In the genomic region with DNA sequence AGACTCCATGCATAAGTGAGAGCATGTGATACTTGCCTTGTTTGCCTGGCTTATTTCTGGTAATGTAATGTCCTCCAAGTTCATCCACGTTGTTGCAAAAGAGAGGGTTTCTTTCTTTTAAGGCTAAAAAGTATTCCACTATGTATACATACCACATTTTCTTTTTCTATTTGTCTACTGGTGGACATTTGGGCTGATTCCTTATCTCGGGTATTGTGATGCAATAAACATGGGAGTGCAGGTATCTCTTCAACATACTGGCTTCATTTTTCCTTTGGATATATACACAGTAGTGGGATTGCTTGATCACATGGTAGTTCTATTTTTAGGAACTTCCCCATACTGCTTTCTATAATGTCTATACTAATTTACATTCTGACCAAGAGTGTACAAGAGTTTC, we compare ENCODE assay signal across 1 cellular context.
TF ChIP-seq lines count a peak whose summit lies in the region.

No MANE protein-coding gene starts in this region.

TF ChIP-seq in K562, 482 proteins besides CTCF, POLR2A, EP300 and RAD21 (continued from another document):
- TF ChIP-seq, protein P1, sequence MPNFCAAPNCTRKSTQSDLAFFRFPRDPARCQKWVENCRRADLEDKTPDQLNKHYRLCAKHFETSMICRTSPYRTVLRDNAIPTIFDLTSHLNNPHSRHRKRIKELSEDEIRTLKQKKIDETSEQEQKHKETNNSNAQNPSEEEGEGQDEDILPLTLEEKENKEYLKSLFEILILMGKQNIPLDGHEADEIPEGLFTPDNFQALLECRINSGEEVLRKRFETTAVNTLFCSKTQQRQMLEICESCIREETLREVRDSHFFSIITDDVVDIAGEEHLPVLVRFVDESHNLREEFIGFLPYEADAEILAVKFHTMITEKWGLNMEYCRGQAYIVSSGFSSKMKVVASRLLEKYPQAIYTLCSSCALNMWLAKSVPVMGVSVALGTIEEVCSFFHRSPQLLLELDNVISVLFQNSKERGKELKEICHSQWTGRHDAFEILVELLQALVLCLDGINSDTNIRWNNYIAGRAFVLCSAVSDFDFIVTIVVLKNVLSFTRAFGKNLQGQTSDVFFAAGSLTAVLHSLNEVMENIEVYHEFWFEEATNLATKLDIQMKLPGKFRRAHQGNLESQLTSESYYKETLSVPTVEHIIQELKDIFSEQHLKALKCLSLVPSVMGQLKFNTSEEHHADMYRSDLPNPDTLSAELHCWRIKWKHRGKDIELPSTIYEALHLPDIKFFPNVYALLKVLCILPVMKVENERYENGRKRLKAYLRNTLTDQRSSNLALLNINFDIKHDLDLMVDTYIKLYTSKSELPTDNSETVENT (CRISPR knock-in tag; IDR thresholded peaks at IDR 0.05): no peak
